Comparison of ENCODE assay signal across 8 cellular contexts in genomic region chr22:41565403-41566054, GRCh38. TPM values are rescaled to one million over a fixed set of nuclear protein-coding genes. Genes with fewer than 3 reads are reported as not detected.
DNase-seq lines count a peak whose midpoint lies in the region; ATAC-seq, FAIRE-seq and TF ChIP-seq lines count a peak whose summit lies in the region.

No MANE protein-coding gene starts in this region.

- H3K4me1 Mint-ChIP-seq in CD4-positive, CD25-positive, alpha-beta regulatory T cell: no peaks in the 10 kb centered on the region
- peaks cover 2% of the 10 kb centered on the region for H3K4me1 Mint-ChIP-seq in activated T-helper 2 cell treated with anti-CD3 and anti-CD28 coated beads, Interferon-gamma antibody, Interleukin-2, Interleukin-4, amounts not matched to agents 10 μg/mL and 5 μg/mL and 100 μg/mL, durations not matched to agents 14 hours and 24 hours and 36 hours (ENCODE audit: low read depth)

- no peaks in the 10 kb centered on the region for H3K27me3 ChIP-seq in CD4-positive, CD25-positive, alpha-beta regulatory T cell (ENCODE audit: control insufficient read depth, insufficient read depth, low read length)
- H3K27me3 ChIP-seq in hepatocyte: no peaks in the 10 kb centered on the region

- H3K27me3 Mint-ChIP-seq in CD4-positive, CD25-positive, alpha-beta regulatory T cell: peaks cover 28% of the 10 kb centered on the region
- H3K27me3 Mint-ChIP-seq in activated T-helper 2 cell treated with anti-CD3 and anti-CD28 coated beads, Interferon-gamma antibody, Interleukin-2, Interleukin-4, amounts not matched to agents 10 μg/mL and 5 μg/mL and 100 μg/mL, durations not matched to agents 14 hours and 24 hours and 36 hours (ENCODE audit: low read depth): peaks cover 15% of the 10 kb centered on the region

- H3K9me3 ChIP-seq in CD4-positive, CD25-positive, alpha-beta regulatory T cell (ENCODE audit: control insufficient read depth in 2 of 2, low read length in 2 of 2): no peaks in the 10 kb centered on the region
- H3K9me3 ChIP-seq in hepatocyte (ENCODE audit: low read depth): no peaks in the 10 kb centered on the region

- no peak overlapping the region for H3K4me2 ChIP-seq in hepatocyte

- no peak for TF ChIP-seq CTCF in hepatocyte (IDR thresholded peaks at IDR 0.05; ENCODE audit: poor library complexity)

- no peak overlapping the region for H3K27ac ChIP-seq in CD4-positive, CD25-positive, alpha-beta regulatory T cell (ENCODE audit: insufficient read depth, low read length, poor library complexity, severe bottlenecking)
- peak overlapping the region; percentile 49 for H3K27ac ChIP-seq in hepatocyte

- no peaks in the 10 kb centered on the region for H3K36me3 ChIP-seq in CD4-positive, CD25-positive, alpha-beta regulatory T cell (ENCODE audit: control insufficient read depth, insufficient read depth, low read length)
- no peaks in the 10 kb centered on the region for H3K36me3 ChIP-seq in hepatocyte (replicated peaks; ENCODE audit: insufficient read depth, low read depth)

- intact Hi-C loops in activated T-helper 2 cell treated with anti-CD3 and anti-CD28 coated beads, Interferon-gamma antibody, Interleukin-2, Interleukin-4, amounts not matched to agents 10 μg/mL and 5 μg/mL and 100 μg/mL, durations not matched to agents 14 hours and 24 hours and 36 hours (cut with micrococcal nuclease): no loop called here

- H3K9me2 ChIP-seq in hepatocyte (replicated peaks; ENCODE audit: insufficient read depth): no peaks in the 10 kb centered on the region

- 66% methylated on average over 8 of the region's 8 CpGs for WGBS in hepatocyte (ENCODE audit: low lambda C conversion rate, missing lambda C conversion rate)

- ATAC-seq in CD4-positive, CD25-positive, alpha-beta regulatory T cell (ENCODE audit: low read depth in 2 of 2): peak; percentile 53 to 71
- no peak for ATAC-seq in GM18868 (IDR thresholded peaks at IDR 0.05; ENCODE audit: unreplicated experiment)

- peak; percentile 23 for FAIRE-seq in HTR-8/SVneo (lab: Jason Lieb, UNC)

- H3K9me3 Mint-ChIP-seq in CD4-positive, CD25-positive, alpha-beta regulatory T cell: no peaks in the 10 kb centered on the region
- H3K9me3 Mint-ChIP-seq in activated T-helper 2 cell treated with anti-CD3 and anti-CD28 coated beads, Interferon-gamma antibody, Interleukin-2, Interleukin-4, amounts not matched to agents 10 μg/mL and 5 μg/mL and 100 μg/mL, durations not matched to agents 14 hours and 24 hours and 36 hours: no peaks in the 10 kb centered on the region

- H3K4me3 ChIP-seq in CD4-positive, CD25-positive, alpha-beta regulatory T cell (ENCODE audit: low read depth, low read length): no peak overlapping the region
- H3K4me3 ChIP-seq in hepatocyte: no peak overlapping the region

- DNase-seq in CD4-positive, CD25-positive, alpha-beta regulatory T cell: peak in 1 of 3 donors; percentile 39
- DNase-seq in HTR-8/SVneo (ENCODE audit: insufficient read length, low spot score): peak; percentile 79
- DNase-seq in activated T-helper 2 cell treated with anti-CD3 and anti-CD28 coated beads, Interferon-gamma antibody, Interleukin-2, Interleukin-4, amounts not matched to agents 10 μg/mL and 5 μg/mL and 100 μg/mL, durations not matched to agents 14 hours and 24 hours and 36 hours (ENCODE audit: low spot score): no peak
- peak; percentile 67 for DNase-seq in hepatocyte (ENCODE audit: low spot score)
- no peak for DNase-seq in NCI-H524 (lab: John Stamatoyannopoulos, UW)
- DNase-seq in NCI-H526 (lab: John Stamatoyannopoulos, UW): no peak
- no peak for DNase-seq in SKM-1 treated with dmso at 0.1 percent for 144 hours (lab: John Stamatoyannopoulos, UW; ENCODE audit: unreplicated experiment)

- H3K79me2 ChIP-seq in hepatocyte: no peaks in the 10 kb centered on the region

- no peaks in the 10 kb centered on the region for H4K20me1 ChIP-seq in hepatocyte (ENCODE audit: insufficient read depth, poor library complexity, severe bottlenecking)

- H3K36me3 Mint-ChIP-seq in CD4-positive, CD25-positive, alpha-beta regulatory T cell: no peaks in the 10 kb centered on the region
- H3K36me3 Mint-ChIP-seq in activated T-helper 2 cell treated with anti-CD3 and anti-CD28 coated beads, Interferon-gamma antibody, Interleukin-2, Interleukin-4, amounts not matched to agents 10 μg/mL and 5 μg/mL and 100 μg/mL, durations not matched to agents 14 hours and 24 hours and 36 hours (ENCODE audit: low read depth): no peaks in the 10 kb centered on the region

- no peak overlapping the region for H3K4me3 Mint-ChIP-seq in CD4-positive, CD25-positive, alpha-beta regulatory T cell
- no peak overlapping the region for H3K4me3 Mint-ChIP-seq in activated T-helper 2 cell treated with anti-CD3 and anti-CD28 coated beads, Interferon-gamma antibody, Interleukin-2, Interleukin-4, amounts not matched to agents 10 μg/mL and 5 μg/mL and 100 μg/mL, durations not matched to agents 14 hours and 24 hours and 36 hours (ENCODE audit: low read depth)

- H3K27ac Mint-ChIP-seq in CD4-positive, CD25-positive, alpha-beta regulatory T cell: no peak overlapping the region
- peak overlapping the region; percentile 15 for H3K27ac Mint-ChIP-seq in activated T-helper 2 cell treated with anti-CD3 and anti-CD28 coated beads, Interferon-gamma antibody, Interleukin-2, Interleukin-4, amounts not matched to agents 10 μg/mL and 5 μg/mL and 100 μg/mL, durations not matched to agents 14 hours and 24 hours and 36 hours

- H2AFZ ChIP-seq in hepatocyte: no peak overlapping the region

- H3K4me1 ChIP-seq in CD4-positive, CD25-positive, alpha-beta regulatory T cell (ENCODE audit: control insufficient read depth, insufficient read depth, low read length, poor library complexity, severe bottlenecking): no peaks in the 10 kb centered on the region
- peaks cover 33% of the 10 kb centered on the region for H3K4me1 ChIP-seq in hepatocyte (ENCODE audit: insufficient read depth)

RNA-seq across cellular contexts. Expression of gene CSDC2, which starts 4.7 kb away (rescaled TPM):
- not detected for total RNA-seq in CD4-positive, CD25-positive, alpha-beta regulatory T cell
- not detected for polyA plus RNA-seq in CD4-positive, CD25-positive, alpha-beta regulatory T cell
- not detected in 2 replicates for total RNA-seq in activated T-helper 2 cell treated with anti-CD3 and anti-CD28 coated beads, Interferon-gamma antibody, Interleukin-2, Interleukin-4, amounts not matched to agents 10 μg/mL and 5 μg/mL and 100 μg/mL, durations not matched to agents 14 hours and 24 hours and 36 hours
- total RNA-seq in hepatocyte: 1.7 and 2.7 TPM in 2 replicates
- polyA plus RNA-seq in hepatocyte: 5.0 and 5.4 TPM in 2 replicates

RNA-seq across cellular contexts. Expression of gene POLR3H, which starts 21.3 kb away (rescaled TPM):
- total RNA-seq in CD4-positive, CD25-positive, alpha-beta regulatory T cell: 15.2 TPM
- polyA plus RNA-seq in CD4-positive, CD25-positive, alpha-beta regulatory T cell: 10 to 100 TPM; 12.1 to 21.3 (median 16.9) TPM
- 28.6 and 33.2 TPM in 2 replicates for total RNA-seq in activated T-helper 2 cell treated with anti-CD3 and anti-CD28 coated beads, Interferon-gamma antibody, Interleukin-2, Interleukin-4, amounts not matched to agents 10 μg/mL and 5 μg/mL and 100 μg/mL, durations not matched to agents 14 hours and 24 hours and 36 hours
- total RNA-seq in hepatocyte: 14.5 and 17.5 TPM in 2 replicates
- polyA plus RNA-seq in hepatocyte: 37.4 and 41.1 TPM in 2 replicates

RNA-seq across cellular contexts. Expression of gene PMM1, which starts 24.1 kb away (rescaled TPM):
- 37.4 TPM for total RNA-seq in CD4-positive, CD25-positive, alpha-beta regulatory T cell
- 10 to 100 TPM; 41.8 to 56.0 (median 49.3) TPM for polyA plus RNA-seq in CD4-positive, CD25-positive, alpha-beta regulatory T cell
- total RNA-seq in activated T-helper 2 cell treated with anti-CD3 and anti-CD28 coated beads, Interferon-gamma antibody, Interleukin-2, Interleukin-4, amounts not matched to agents 10 μg/mL and 5 μg/mL and 100 μg/mL, durations not matched to agents 14 hours and 24 hours and 36 hours: 23.4 and 25.8 TPM in 2 replicates
- total RNA-seq in hepatocyte: 36.5 and 42.3 TPM in 2 replicates
- 66.1 and 68.7 TPM in 2 replicates for polyA plus RNA-seq in hepatocyte

RNA-seq across cellular contexts. Expression of gene DESI1, which starts 55.3 kb away (rescaled TPM):
- 30.5 TPM for total RNA-seq in CD4-positive, CD25-positive, alpha-beta regulatory T cell
- 10 to 100 TPM in 3 of 4 donors, 1 to 10 TPM in 1; 8.6 to 22.8 (median 15.5) TPM for polyA plus RNA-seq in CD4-positive, CD25-positive, alpha-beta regulatory T cell
- total RNA-seq in activated T-helper 2 cell treated with anti-CD3 and anti-CD28 coated beads, Interferon-gamma antibody, Interleukin-2, Interleukin-4, amounts not matched to agents 10 μg/mL and 5 μg/mL and 100 μg/mL, durations not matched to agents 14 hours and 24 hours and 36 hours: 57.3 and 58.5 TPM in 2 replicates
- total RNA-seq in hepatocyte: 29.0 and 32.1 TPM in 2 replicates
- 31.2 and 32.5 TPM in 2 replicates for polyA plus RNA-seq in hepatocyte

RNA-seq across cellular contexts. Expression of gene XRCC6, which starts 55.6 kb away (rescaled TPM):
- 167 TPM for total RNA-seq in CD4-positive, CD25-positive, alpha-beta regulatory T cell
- polyA plus RNA-seq in CD4-positive, CD25-positive, alpha-beta regulatory T cell: 100 to 1,000 TPM; 413 to 484 (median 460) TPM
- total RNA-seq in activated T-helper 2 cell treated with anti-CD3 and anti-CD28 coated beads, Interferon-gamma antibody, Interleukin-2, Interleukin-4, amounts not matched to agents 10 μg/mL and 5 μg/mL and 100 μg/mL, durations not matched to agents 14 hours and 24 hours and 36 hours: 420 and 421 TPM in 2 replicates
- 273 and 276 TPM in 2 replicates for total RNA-seq in hepatocyte
- 242 and 260 TPM in 2 replicates for polyA plus RNA-seq in hepatocyte

Comparison
In these comparisons a context has a peak if more than half of its experiments do, and no peak if none do; other contexts are left out.
1. DNase-seq: peak in HTR-8/SVneo (single experiment) and hepatocyte (single experiment); none in activated T-helper 2 cell treated with anti-CD3 and anti-CD28 coated beads, Interferon-gamma antibody, Interleukin-2, Interleukin-4, amounts not matched to agents 10 μg/mL and 5 μg/mL and 100 μg/mL, durations not matched to agents 14 hours and 24 hours and 36 hours (single experiment), NCI-H524 (0 of 2), NCI-H526 (0 of 2) and SKM-1 treated with dmso at 0.1 percent for 144 hours (single experiment).